In the genomic region with DNA sequence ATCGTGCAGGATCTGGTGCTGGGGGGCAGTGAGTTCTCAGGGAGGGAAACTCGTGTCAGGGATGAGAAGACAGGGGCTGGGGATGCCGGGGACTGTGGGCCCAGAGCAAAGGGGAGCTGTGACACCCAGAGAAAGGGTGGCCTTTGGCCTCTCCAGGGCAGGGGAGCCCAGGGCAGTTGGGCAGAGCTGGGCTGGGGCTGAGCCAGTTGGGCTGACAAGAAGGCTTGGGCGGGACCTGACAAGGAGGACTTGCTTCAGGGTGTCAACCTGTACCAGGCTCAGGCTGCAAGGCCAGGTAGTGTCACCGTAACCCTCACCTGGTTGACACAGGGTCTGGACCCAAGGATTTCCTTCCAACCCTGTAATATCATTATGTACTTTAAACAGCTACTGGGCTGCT, we compare ENCODE assay signal across 12 cellular contexts. TPM values are rescaled to one million over a fixed set of nuclear protein-coding genes. Genes with fewer than 3 reads are reported as not detected.
DNase-seq lines count a peak whose midpoint lies in the region; ATAC-seq lines count a peak whose summit lies in the region.
"Had no signal": no experiment of that assay in that cellular context is flagged by ENCODE, and none has a peak within 500 bp of the region (broad histone marks: within the 10 kb centered on the region; RNA-seq: fewer than 3 reads in every experiment).

No MANE protein-coding gene starts in this region.

- H2AK5ac ChIP-seq in mesenchymal stem cell (ENCODE audit: low read length, severe bottlenecking): peak overlapping the region; percentile 9

- H4K8ac ChIP-seq in mesenchymal stem cell (ENCODE audit: low read length): peak overlapping the region; percentile 45

- H3K9me3 ChIP-seq in mesenchymal stem cell (ENCODE audit: control insufficient read depth, low read length): no peaks in the 10 kb centered on the region
- H3K9me3 ChIP-seq in subcutaneous abdominal adipose tissue (ENCODE audit: control insufficient read depth in 5 of 5, low read length in 5 of 5): no peaks in the 10 kb centered on the region

- H3K18ac ChIP-seq in mesenchymal stem cell (ENCODE audit: low read depth in 1 of 2, low read length in 2 of 2): peak overlapping the region in 1 of 2 experiments; percentile 72

- peak overlapping the region; percentile 74 for H3K9ac ChIP-seq in mesenchymal stem cell (ENCODE audit: low read length)
- peak overlapping the region in 2 of 5 donors; percentile 0 to 52 for H3K9ac ChIP-seq in subcutaneous abdominal adipose tissue (ENCODE audit: low read length in 5 of 5)
- H3K9ac ChIP-seq: parathyroid adenoma had no signal

- H3K23ac ChIP-seq in mesenchymal stem cell (ENCODE audit: low read length in 2 of 2): no peak overlapping the region

- peak overlapping the region; percentile 43 for H4K91ac ChIP-seq in mesenchymal stem cell (ENCODE audit: low read length)

- H3K36me3 ChIP-seq in mesenchymal stem cell (ENCODE audit: control insufficient read depth in 1 of 2, insufficient read depth in 2 of 2, low read depth in 1 of 2, low read length in 2 of 2) (peaks cover 9 to 24% of the 10 kb centered on the region in 2 experiments), subcutaneous abdominal adipose tissue (ENCODE audit: control insufficient read depth in 5 of 5, insufficient read depth in 5 of 5, low read length in 5 of 5) (peaks cover under 1 to 15% (median 5%) of the 10 kb centered on the region in 5 donors)

- H3K4me2 ChIP-seq in mesenchymal stem cell (ENCODE audit: low read length, poor library complexity, severe bottlenecking): no peak overlapping the region

- H2BK120ac ChIP-seq in mesenchymal stem cell (ENCODE audit: low read depth, low read length): no peak overlapping the region

- H3K4ac ChIP-seq in mesenchymal stem cell (ENCODE audit: low read depth in 1 of 2, low read length in 2 of 2): peak overlapping the region in 1 of 2 experiments; percentile 32

- H2AFZ ChIP-seq in mesenchymal stem cell (ENCODE audit: low read depth, low read length): no peak overlapping the region
- H2AFZ ChIP-seq: parathyroid adenoma had no signal

- H3K79me1 ChIP-seq in mesenchymal stem cell (replicated peaks; ENCODE audit: low read length, poor library complexity, severe bottlenecking): peaks cover 2% of the 10 kb centered on the region

- WGBS in mesenchymal stem cell: 97% methylated on average over 4 of the region's 5 CpGs

- no peak overlapping the region for H2BK15ac ChIP-seq in mesenchymal stem cell (ENCODE audit: low read depth, poor library complexity, severe bottlenecking)

- H3K27ac ChIP-seq in epithelial cell of prostate: peak overlapping the region; percentile 19
- H3K27ac ChIP-seq in mesenchymal stem cell (ENCODE audit: low read length, poor library complexity, severe bottlenecking): no peak overlapping the region
- peak overlapping the region; percentile 51 for H3K27ac ChIP-seq in subcutaneous abdominal adipose tissue (ENCODE audit: low read depth, low read length)

- H2BK12ac ChIP-seq in mesenchymal stem cell (ENCODE audit: low read length in 2 of 2): peak overlapping the region; percentile 23 to 68

- H3K27me3 ChIP-seq in mesenchymal stem cell (ENCODE audit: control insufficient read depth in 1 of 2, insufficient read depth in 1 of 2, low read length in 2 of 2) (no peaks in the 10 kb centered on the region), subcutaneous abdominal adipose tissue (ENCODE audit: control insufficient read depth in 5 of 5, insufficient read depth in 4 of 5, low read length in 5 of 5) (no peaks in the 10 kb centered on the region)

- peaks cover 34% of the 10 kb centered on the region for H3K4me1 ChIP-seq in mesenchymal stem cell (ENCODE audit: control insufficient read depth, insufficient read depth, low read depth, low read length)
- H3K4me1 ChIP-seq in subcutaneous abdominal adipose tissue (ENCODE audit: control insufficient read depth in 5 of 5, insufficient read depth in 5 of 5, low read length in 5 of 5): peaks cover 15 to 37% (median 33%) of the 10 kb centered on the region in 5 donors
- H3K4me1 ChIP-seq: parathyroid adenoma had no signal

- H3K4me3 ChIP-seq in mesenchymal stem cell (ENCODE audit: insufficient read depth in 1 of 2, low read depth in 1 of 2, low read length in 2 of 2) (peak overlapping the region in 1 of 2 experiments; percentile 28), subcutaneous abdominal adipose tissue (ENCODE audit: low read depth in 1 of 5, low read length in 5 of 5) (peak overlapping the region in 2 of 5 donors; percentile 15 to 30)

- H2BK5ac ChIP-seq in mesenchymal stem cell (ENCODE audit: low read depth, low read length, poor library complexity, severe bottlenecking): no peak overlapping the region

- DNase-seq in HT-29 (ENCODE audit: low spot score) (peak; percentile 27), epithelial cell of prostate (ENCODE audit: low read depth, low spot score) (no peak), mesenchymal stem cell (no peak), NCI-H2107 treated with DMSO at 0.1 percent for 48 hours (lab: John Stamatoyannopoulos, UW; ENCODE audit: unreplicated experiment) (no peak)
- DNase-seq: activated CD4-positive, alpha-beta T cell treated with anti-CD3 and anti-CD28 coated beads, Interleukin-2, amount 10 ng/mL, durations not matched to agents 24 days and 14 days; endodermal cell; stimulated activated CD4-positive, alpha-beta T cell treated with anti-CD3 and anti-CD28 coated beads, Interleukin-2, amount 100 ng/mL, for 24 hours had no signal

- peak overlapping the region in 1 of 2 experiments; percentile 69 for H3K14ac ChIP-seq in mesenchymal stem cell (ENCODE audit: low read length in 2 of 2)

- ATAC-seq in HG03469 (IDR thresholded peaks at IDR 0.05; ENCODE audit: unreplicated experiment) (no peak), HG02623 (IDR thresholded peaks at IDR 0.05; ENCODE audit: unreplicated experiment) (no peak), HG03460 (IDR thresholded peaks at IDR 0.05; ENCODE audit: unreplicated experiment) (no peak)

RNA-seq across cellular contexts. Expression of a gene that starts 13.2 kb away (rescaled TPM):
- total RNA-seq in HT-29 (2014; rRNA removed; shearing (Covaris generic)): 0.05 and 0.10 TPM in 2 replicates
- 63.7 TPM for polyA plus RNA-seq in mesenchymal stem cell (2013, experiment 1 of 2)
- 61.6 TPM for polyA plus RNA-seq in mesenchymal stem cell (2013, experiment 2 of 2)

RNA-seq across cellular contexts. Expression of a gene that starts 51.7 kb away (rescaled TPM):
- 0.15 TPM in 1 of 2 replicates, not detected in the other for total RNA-seq in HT-29 (2014; rRNA removed; shearing (Covaris generic))
- 0.12 TPM for polyA plus RNA-seq in mesenchymal stem cell (2013, experiment 1 of 2)
- polyA plus RNA-seq in mesenchymal stem cell (2013, experiment 2 of 2): 0.07 TPM
- total RNA-seq: activated CD4-positive, alpha-beta T cell treated with anti-CD3 and anti-CD28 coated beads, Interleukin-2, amount 10 ng/mL, durations not matched to agents 24 days and 14 days had no signal
